In the genomic region with DNA sequence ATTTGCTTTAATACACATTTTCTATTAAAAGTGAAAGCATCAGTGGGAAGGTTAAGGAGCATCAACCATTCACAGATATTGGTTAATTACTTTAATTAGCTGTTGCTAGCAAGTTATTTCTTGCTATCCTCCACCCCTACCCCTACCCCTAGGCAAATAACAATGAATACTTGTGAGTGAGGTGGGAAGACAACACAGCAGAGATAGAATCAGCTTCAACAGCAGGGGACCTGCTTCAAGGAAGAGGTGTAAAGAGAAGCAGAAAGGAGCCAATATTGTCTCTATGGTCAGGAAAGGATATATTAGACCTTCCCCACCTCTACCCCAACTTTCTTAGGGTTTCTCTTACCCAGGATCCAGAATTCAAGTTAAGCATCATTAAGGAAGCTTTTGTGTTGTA, we compare ENCODE assay signal across 27 cellular contexts.
"Had no signal": no experiment of that assay in that cellular context is flagged by ENCODE, and none has a peak within 500 bp of the region (broad histone marks: within the 10 kb centered on the region; RNA-seq: fewer than 3 reads in every experiment).

No MANE protein-coding gene starts in this region.

- H3K36me3 ChIP-seq: brain microvascular endothelial cell, gastrocnemius medialis had no signal

- H3K27ac Mint-ChIP-seq: activated CD4-positive, alpha-beta T cell treated with anti-CD3 and anti-CD28 coated beads, Interleukin-2, amount 10 ng/mL, durations not matched to agents 7 days and 5 days; activated CD8-positive, alpha-beta T cell treated with anti-CD3 and anti-CD28 coated beads for 36 hours; activated naive CD8-positive, alpha-beta T cell; activated T-helper 17 cell treated with anti-CD3 and anti-CD28 coated beads, Interleukin-2, amount 50 U/mL, for 72 hours had no signal

- DNase-seq: activated CD4-positive, alpha-beta T cell treated with anti-CD3 and anti-CD28 coated beads for 1 hour; activated CD4-positive, alpha-beta T cell treated with anti-CD3 and anti-CD28 coated beads for 4 hours; activated CD4-positive, alpha-beta T cell treated with anti-CD3 and anti-CD28 coated beads, Interleukin-2, amount 10 ng/mL, durations not matched to agents 7 days and 5 days; activated CD4-positive, alpha-beta T cell treated with anti-CD3 and anti-CD28 coated beads, Interleukin-2, amount 50 U/mL, for 48 hours; activated CD8-positive, alpha-beta memory T cell treated with anti-CD3 and anti-CD28 coated beads for 24 hours; activated CD8-positive, alpha-beta T cell treated with anti-CD3 and anti-CD28 coated beads for 36 hours; activated effector memory CD4-positive, alpha-beta T cell treated with Interleukin-2 at 50 U/mL for 16 hours; activated gamma-delta T cell treated with Interleukin-2 at 50 U/mL for 16 hours; activated naive CD4-positive, alpha-beta T cell treated with anti-CD3 and anti-CD28 coated beads, Interleukin-2, amount 50 U/mL, for 16 hours; activated naive CD4-positive, alpha-beta T cell treated with Interleukin-2 at 50 U/mL for 16 hours; activated T-cell treated with anti-CD3 and anti-CD28 coated beads, Interleukin-2, amount 50 U/mL, for 4 hours; amniotic stem cell; anterior cingulate cortex; brain microvascular endothelial cell; dermis blood vessel endothelial cell; effector CD4-positive, alpha-beta T cell; effector memory CD8-positive, alpha-beta T cell; foreskin fibroblast; gastrocnemius medialis; glutamatergic neuron; heart left ventricle; T-helper 2 cell had no signal

- H3K4me1 Mint-ChIP-seq: activated CD4-positive, alpha-beta T cell treated with anti-CD3 and anti-CD28 coated beads, Interleukin-2, amount 10 ng/mL, durations not matched to agents 7 days and 5 days; activated T-helper 17 cell treated with anti-CD3 and anti-CD28 coated beads, Interleukin-2, amount 50 U/mL, for 72 hours had no signal

- H3K27ac ChIP-seq: brain microvascular endothelial cell, coronary artery, gastrocnemius medialis, heart left ventricle had no signal

- H3K4me1 ChIP-seq: gastrocnemius medialis had no signal

- H3K4me3 Mint-ChIP-seq: activated CD4-positive, alpha-beta T cell treated with anti-CD3 and anti-CD28 coated beads, Interleukin-2, amount 10 ng/mL, durations not matched to agents 7 days and 5 days; activated CD8-positive, alpha-beta T cell treated with anti-CD3 and anti-CD28 coated beads for 36 hours; activated naive CD8-positive, alpha-beta T cell; activated T-cell treated with anti-CD3 and anti-CD28 coated beads, Interleukin-2, amount 50 U/mL, for 4 hours; activated T-helper 17 cell treated with anti-CD3 and anti-CD28 coated beads, Interleukin-2, amount 50 U/mL, for 72 hours; central memory CD8-positive, alpha-beta T cell; effector memory CD8-positive, alpha-beta T cell had no signal

- H3K27me3 Mint-ChIP-seq: activated CD4-positive, alpha-beta T cell treated with anti-CD3 and anti-CD28 coated beads, Interleukin-2, amount 10 ng/mL, durations not matched to agents 7 days and 5 days; activated CD8-positive, alpha-beta T cell treated with anti-CD3 and anti-CD28 coated beads for 36 hours; activated naive CD8-positive, alpha-beta T cell; activated T-helper 17 cell treated with anti-CD3 and anti-CD28 coated beads, Interleukin-2, amount 50 U/mL, for 72 hours; central memory CD8-positive, alpha-beta T cell; effector memory CD8-positive, alpha-beta T cell had no signal

- H3K9me3 ChIP-seq: gastrocnemius medialis had no signal

- ATAC-seq: activated CD8-positive, alpha-beta T cell treated with anti-CD3 and anti-CD28 coated beads for 36 hours; activated T-cell treated with anti-CD3 and anti-CD28 coated beads, Interleukin-2, amount 50 U/mL, for 4 hours; activated T-helper 17 cell treated with anti-CD3 and anti-CD28 coated beads, Interleukin-2, amount 50 U/mL, for 72 hours; effector memory CD8-positive, alpha-beta T cell; esophagus mucosa; gastrocnemius medialis; heart left ventricle had no signal

- H3K9me3 Mint-ChIP-seq: effector memory CD8-positive, alpha-beta T cell had no signal

- H3K4me3 ChIP-seq: coronary artery, gastrocnemius medialis, heart left ventricle had no signal

- H3K27me3 ChIP-seq: brain microvascular endothelial cell, gastrocnemius medialis, heart left ventricle had no signal
